16 cellular contexts compared by ENCODE assay signal in the genomic region with DNA sequence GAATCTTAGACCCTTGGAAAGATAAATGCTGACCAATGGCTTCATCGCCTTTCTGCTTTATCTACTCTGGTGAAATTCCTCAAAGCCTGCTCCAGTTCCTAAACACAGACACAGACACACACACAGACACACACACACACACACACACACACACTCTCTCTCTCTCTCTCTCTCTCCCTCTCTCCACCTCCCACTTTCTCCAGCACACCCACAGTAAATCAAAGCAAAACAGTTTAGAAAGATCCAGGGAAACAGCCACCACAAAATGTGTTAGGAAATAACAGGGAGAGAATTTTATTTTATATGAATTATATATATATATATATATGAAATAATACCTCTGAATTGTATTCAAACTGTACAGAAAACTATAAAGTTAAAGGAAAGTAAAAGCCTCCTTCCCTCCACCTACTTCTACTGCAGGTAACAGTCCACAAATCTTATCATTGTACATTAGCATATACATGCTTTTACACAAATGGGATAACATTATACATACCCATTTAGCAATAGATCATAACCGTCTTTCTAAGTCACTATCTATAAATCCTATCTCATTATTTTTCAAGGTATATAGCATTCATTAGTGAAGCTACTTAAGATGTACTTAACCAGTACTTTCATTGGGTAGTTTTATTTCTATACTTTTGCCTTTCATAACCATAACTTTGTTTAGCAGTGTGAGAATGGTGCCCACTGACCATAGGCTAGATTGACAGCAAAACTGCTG. TPM values are rescaled to one million over a fixed set of nuclear protein-coding genes. Genes with fewer than 3 reads are reported as not detected.
DNase-seq lines count a peak whose midpoint lies in the region; ATAC-seq, FAIRE-seq and TF ChIP-seq lines count a peak whose summit lies in the region.
"Had no signal": no experiment of that assay in that cellular context is flagged by ENCODE, and none has a peak within 500 bp of the region (broad histone marks: within the 10 kb centered on the region; RNA-seq: fewer than 3 reads in every experiment).

No MANE protein-coding gene starts in this region.

- H3K14ac ChIP-seq in H9 (ENCODE audit: insufficient read depth, low read length) (no peak overlapping the region), H1 (ENCODE audit: insufficient read length) (no peak overlapping the region)

- H3K4me3 ChIP-seq in A549: no peak overlapping the region
- H3K4me3 ChIP-seq in H1 (ENCODE audit: extremely low read depth in 1 of 4, insufficient read depth in 2 of 4, low read depth in 3 of 4, low read length in 4 of 4): no peak overlapping the region
- H3K4me3 ChIP-seq in parathyroid adenoma (ENCODE audit: low read depth, low read length): no peak overlapping the region

- TF ChIP-seq RAD21 in A549 (conservative IDR thresholded peaks at IDR 0.05 in 1 of 2, IDR thresholded peaks at IDR 0.05 in 1 of 2) (no peak), H1 (IDR thresholded peaks at IDR 0.05 in 1 of 2, conservative IDR thresholded peaks at IDR 0.05 in 1 of 2; ENCODE audit: low read depth in 2 of 2, low read length in 2 of 2) (no peak)

- H3K27me3 Mint-ChIP-seq in H9 (ENCODE audit: low read depth): no peaks in the 10 kb centered on the region
- H3K27me3 Mint-ChIP-seq: CD4-positive, alpha-beta memory T cell had no signal

- WGBS in A549 (ENCODE audit: missing lambda C conversion rate): 90% methylated on average over 2 of the region's 2 CpGs
- no CpG with 5 or more reads among the region's 2 CpGs for WGBS in H9 (ENCODE audit: extremely low coverage, insufficient read length, low lambda C conversion rate)
- 82% methylated on average over 2 of the region's 2 CpGs; no CpG with 5 or more reads in 1 of the 2 experiments for WGBS in H1 (ENCODE audit: extremely low coverage in 1 of 2, insufficient coverage in 1 of 2, insufficient read length in 1 of 2, insufficient replicate concordance in 2 of 2, low coverage in 1 of 2, low lambda C conversion rate in 2 of 2, missing lambda C conversion rate in 1 of 2), 2 experiments

- H2BK120ac ChIP-seq in H9 (ENCODE audit: low read depth, low read length, poor library complexity, severe bottlenecking) (no peak overlapping the region), H1 (replicated peaks; ENCODE audit: low read depth, low read length) (no peak overlapping the region)

- H4K20me1 ChIP-seq in H9 (ENCODE audit: control insufficient read depth, insufficient read depth, insufficient read length) (no peaks in the 10 kb centered on the region), H1 (replicated peaks in 1 of 2; ENCODE audit: control insufficient read depth in 1 of 2, insufficient read depth in 2 of 2, low read length in 2 of 2) (peaks cover 0 to 2% of the 10 kb centered on the region in 2 experiments)

- peaks cover 4% of the 10 kb centered on the region; the same call in 1 of the 2 replicates for H3K79me2 ChIP-seq in H9 (ENCODE audit: insufficient read depth, low read length)
- peaks cover 0 to 57% of the 10 kb centered on the region in 2 experiments; a peak in 2 of 4 replicates for H3K79me2 ChIP-seq in H1 (ENCODE audit: control insufficient read depth in 1 of 2, insufficient read depth in 2 of 2, low read length in 2 of 2)
- peaks cover 4% of the 10 kb centered on the region for H3K79me2 ChIP-seq in parathyroid adenoma

- H3K9me3 ChIP-seq in A549 (no peaks in the 10 kb centered on the region), H9 (ENCODE audit: control insufficient read depth, low read depth, low read length) (no peaks in the 10 kb centered on the region), H1 (ENCODE audit: insufficient read depth in 2 of 2, low read depth in 1 of 2, low read length in 1 of 2) (no peaks in the 10 kb centered on the region), parathyroid adenoma (ENCODE audit: control insufficient read depth, low read length) (no peaks in the 10 kb centered on the region)

- peaks cover 0 to 3% of the 10 kb centered on the region in 2 experiments; a peak in 1 of 5 replicates for H3K9me3 Mint-ChIP-seq in H9
- H3K9me3 Mint-ChIP-seq: HFFc6 had no signal

- H4K8ac ChIP-seq in H9 (replicated peaks; ENCODE audit: insufficient read length, low read depth, low read length) (no peak overlapping the region), H1 (ENCODE audit: extremely low read depth, insufficient read depth, low read length) (no peak overlapping the region)

- no peak overlapping the region for H3K23ac ChIP-seq in H9 (ENCODE audit: insufficient read length, low read depth, low read length)
- H3K23ac ChIP-seq in H1 (ENCODE audit: insufficient read length): no peak overlapping the region

- H3K56ac ChIP-seq in H9 (ENCODE audit: insufficient read length, low read depth, low read length) (no peak overlapping the region), H1 (replicated peaks; ENCODE audit: insufficient read length, low read depth, low read length) (no peak overlapping the region)

- no peak overlapping the region for H4K5ac ChIP-seq in H9 (ENCODE audit: insufficient read length, low read depth, low read length)
- H4K5ac ChIP-seq in H1 (ENCODE audit: insufficient read length, low read depth, low read length): no peak overlapping the region

- DNase-seq in A549 (ENCODE audit: low read depth in 1 of 2, low spot score in 1 of 2): no peak
- DNase-seq in H9: no peak
- DNase-seq in H1 (ENCODE audit: low read depth in 1 of 2, low spot score in 2 of 2): no peak
- no peak for DNase-seq in DMS 273 (lab: John Stamatoyannopoulos, UW; ENCODE audit: unreplicated experiment)
- no peak for DNase-seq in HUDEP-2 (lab: John Stamatoyannopoulos, UW; ENCODE audit: unreplicated experiment in 76 of 76)
- no peak for DNase-seq in substantia nigra (lab: John Stamatoyannopoulos, UW)
- DNase-seq: CD4-positive, alpha-beta memory T cell; HFFc6; NCI-H187; NCI-H2107; NCI-H2227 treated with DMSO at 0.1 percent for 48 hours; NCI-H510A treated with DMSO at 0.1 percent for 48 hours; Right ventricle myocardium superior had no signal

- POLR2A ChIA-PET in A549 (lab: Yijun Ruan, JAX): no interaction called here
- POLR2A ChIA-PET in H1 (lab: Charles Lee; ENCODE audit: partially characterized antibody): no interaction called here

- H3K4me1 Mint-ChIP-seq in H9: peaks cover 18 to 21% of the 10 kb centered on the region in 2 experiments

- H3K4ac ChIP-seq in H9 (ENCODE audit: low read depth, low read length) (no peak overlapping the region), H1 (replicated peaks; ENCODE audit: insufficient read length, low read depth, low read length) (no peak overlapping the region)

- CTCF ChIA-PET in A549 (lab: Yijun Ruan, JAX) (interaction anchor here (0.6 to 1.3 kb wide), 5 partner anchors 25 to 49 kb away, joined by 3 to 5 read pairs (median 3); no protein-coding TSS in a partner anchor), H1 (lab: Charles Lee; ENCODE audit: partially characterized antibody) (interaction anchor here (0.6 to 2.1 kb wide), 6 partner anchors 10 to 242 kb away, joined by 3 to 8 read pairs (median 4); no protein-coding TSS in a partner anchor)

- H3K36me3 ChIP-seq in H1 (ENCODE audit: control insufficient read depth in 2 of 4, insufficient read depth in 4 of 4, low read length in 3 of 4) (no peaks in the 10 kb centered on the region), parathyroid adenoma (ENCODE audit: control insufficient read depth, insufficient read depth, low read length) (no peaks in the 10 kb centered on the region)

- no peak overlapping the region; a peak in 1 of 5 replicates for H3K4me3 Mint-ChIP-seq in H9
- H3K4me3 Mint-ChIP-seq: CD4-positive, alpha-beta memory T cell; HFFc6 had no signal

- no peak overlapping the region for H3T11ph ChIP-seq in H9 (ENCODE audit: low read length)

- H3K27me3 ChIP-seq in H9 (ENCODE audit: insufficient read depth, low read length): no peaks in the 10 kb centered on the region
- no peaks in the 10 kb centered on the region for H3K27me3 ChIP-seq in H1 (replicated peaks in 1 of 4; ENCODE audit: control insufficient read depth in 3 of 4, extremely low read depth in 1 of 4, insufficient read depth in 3 of 4, low read length in 3 of 4)
- H3K27me3 ChIP-seq in parathyroid adenoma (ENCODE audit: control insufficient read depth, insufficient read depth, low read length): no peaks in the 10 kb centered on the region

- H2BK12ac ChIP-seq in H9 (ENCODE audit: insufficient read length, low read depth, low read length): no peak overlapping the region
- H2BK12ac ChIP-seq in H1 (ENCODE audit: low read depth, low read length): no peak overlapping the region

- no peak overlapping the region for H3K18ac ChIP-seq in H9 (ENCODE audit: insufficient read length, low read depth, low read length)
- no peak overlapping the region for H3K18ac ChIP-seq in H1 (ENCODE audit: extremely low read depth, low read length)

- H2BK15ac ChIP-seq in H9 (ENCODE audit: low read depth, low read length) (no peak overlapping the region), H1 (ENCODE audit: low read length) (no peak overlapping the region)

- no peak overlapping the region for H2BK20ac ChIP-seq in H9 (ENCODE audit: low read depth, low read length, poor library complexity, severe bottlenecking)
- H2BK20ac ChIP-seq in H1 (ENCODE audit: low read length): no peak overlapping the region

- H2AK5ac ChIP-seq in H9 (ENCODE audit: insufficient read length, low read length): no peak overlapping the region
- H2AK5ac ChIP-seq in H1 (ENCODE audit: low read depth, low read length): no peak overlapping the region

- H4K91ac ChIP-seq in H9 (ENCODE audit: insufficient read length, low read depth, low read length) (no peak overlapping the region), H1 (replicated peaks; ENCODE audit: insufficient read length, low read length) (no peak overlapping the region)

- peak overlapping the region in 2 of 3 experiments; percentile 22; a peak in 3 of 7 replicates for H3K27ac Mint-ChIP-seq in H9
- H3K27ac Mint-ChIP-seq: HFFc6 had no signal

- no peak for ATAC-seq in A549

- H3K9ac ChIP-seq in H9 (ENCODE audit: extremely low read depth, insufficient read length, low read length) (no peak overlapping the region), H1 (replicated peaks in 1 of 4; ENCODE audit: extremely low read depth in 1 of 4, low read depth in 3 of 4, low read length in 3 of 4) (no peak overlapping the region), parathyroid adenoma (no peak overlapping the region)
- H3K9ac ChIP-seq: KMS-11 had no signal

- TF ChIP-seq EP300 in A549 (IDR thresholded peaks at IDR 0.05): no peak
- no peak for TF ChIP-seq EP300 in H1 (IDR thresholded peaks at IDR 0.05; ENCODE audit: borderline replicate concordance in 1 of 2, low read depth in 2 of 2, low read length in 2 of 2)

- FAIRE-seq in A549 (lab: Jason Lieb, UNC): no peak
- no peak for FAIRE-seq in H1 (lab: Jason Lieb, UNC)
- FAIRE-seq: GM12892 had no signal

- no peak overlapping the region for H3K27ac ChIP-seq in A549
- no peak overlapping the region for H3K27ac ChIP-seq in H9 (ENCODE audit: insufficient read length, low read depth, low read length)
- no peak overlapping the region for H3K27ac ChIP-seq in H1 (ENCODE audit: low read depth, low read length)
- no peak overlapping the region for H3K27ac ChIP-seq in parathyroid adenoma
- no peak overlapping the region for H3K27ac ChIP-seq in substantia nigra (ENCODE audit: low read depth, low read length, poor library complexity, severe bottlenecking)
- H3K27ac ChIP-seq: KMS-11 had no signal

- no peak for TF ChIP-seq CTCF in A549 (IDR thresholded peaks at IDR 0.05)
- TF ChIP-seq CTCF in H9 (conservative IDR thresholded peaks at IDR 0.05): no peak
- no peak for TF ChIP-seq CTCF in H1 (IDR thresholded peaks at IDR 0.05; ENCODE audit: control extremely low read depth in 1 of 3, insufficient read depth in 1 of 3, low read depth in 1 of 3, low read length in 3 of 3)
- TF ChIP-seq CTCF in parathyroid adenoma (IDR thresholded peaks at IDR 0.05): no peak

- no peak for TF ChIP-seq POLR2A in A549 (IDR thresholded peaks at IDR 0.05; ENCODE audit: low read length)
- no peak for TF ChIP-seq POLR2A in H1 (IDR thresholded peaks at IDR 0.05; ENCODE audit: control extremely low read depth in 1 of 2, low read depth in 2 of 2, low read length in 2 of 2)

- no peak overlapping the region for H2BK5ac ChIP-seq in H9 (ENCODE audit: insufficient read length, low read length)
- H2BK5ac ChIP-seq in H1 (ENCODE audit: low read depth, low read length): no peak overlapping the region

- H2AFZ ChIP-seq in H9 (ENCODE audit: low read length) (no peak overlapping the region), H1 (ENCODE audit: low read length) (no peak overlapping the region), parathyroid adenoma (peak overlapping the region; percentile 27)

- H3K79me1 ChIP-seq in H9 (ENCODE audit: insufficient read depth, low read depth, low read length, poor library complexity, severe bottlenecking) (no peaks in the 10 kb centered on the region), H1 (ENCODE audit: low read depth, low read length) (peaks cover 9% of the 10 kb centered on the region)

- peaks cover 11 to 20% (median 19%) of the 10 kb centered on the region in 3 experiments; a peak in 5 of 7 replicates for H3K36me3 Mint-ChIP-seq in H9 (ENCODE audit: insufficient read depth in 1 of 3, low read depth in 3 of 3)

- H3K4me1 ChIP-seq in A549 (peaks cover 18% of the 10 kb centered on the region), H9 (ENCODE audit: insufficient read depth, low read length) (peaks cover 2% of the 10 kb centered on the region; the same call in 1 of the 2 replicates), H1 (replicated peaks in 1 of 4; ENCODE audit: control insufficient read depth in 3 of 4, insufficient read depth in 4 of 4, low read length in 3 of 4) (peaks cover 0 to 14% (median 7%) of the 10 kb centered on the region in 4 experiments; a peak in 3 of 7 replicates), parathyroid adenoma (peaks cover 30% of the 10 kb centered on the region)

- H3K23me2 ChIP-seq in H9 (ENCODE audit: insufficient read length, low read depth, low read length, poor library complexity, severe bottlenecking): no peaks in the 10 kb centered on the region
- H3K23me2 ChIP-seq in H1 (ENCODE audit: low read depth, low read length): no peaks in the 10 kb centered on the region; the same call in 1 of the 2 replicates

- H3K4me2 ChIP-seq in A549 (peak overlapping the region; percentile 59; the same call in 2 of the 3 replicates), H9 (ENCODE audit: insufficient read depth, insufficient read length, low read length) (no peak overlapping the region), H1 (ENCODE audit: insufficient read depth in 1 of 2, low read depth in 2 of 2, low read length in 2 of 2) (peak overlapping the region; percentile 6 to 31; a peak in 3 of 4 replicates), parathyroid adenoma (ENCODE audit: low read length) (no peak overlapping the region)

RNA-seq across cellular contexts. Expression of a gene that starts 38.5 kb away (rescaled TPM):
- polyA plus RNA-seq in A549 (2011; rRNA removed) (7.9 and 8.0 TPM in 2 replicates), A549 (2017; fragmentation: RNase III; extraction: RNeasy Plus Mini Kit Qiagen cat#74134 plus additional on column Dnase treatment) (5.0 to 6.4 TPM (median 6.1 TPM) in 3 replicates), H1 (2011; rRNA removed) (5.7 and 7.5 TPM in 2 replicates)
- 1.5 and 2.0 TPM in 2 replicates for polyA plus RNA-seq in A549 (2012; cell fraction: cytosol; rRNA removed)
- polyA plus RNA-seq in A549 (2012; cell fraction: nucleus; rRNA removed): 1.3 and 1.4 TPM in 2 replicates
- polyA minus RNA-seq in A549 (2011; rRNA and poly(A)+ RNA removed): 4.2 and 6.0 TPM in 2 replicates
- total RNA-seq in H9 (2021): 21.0 and 21.8 TPM in 2 replicates
- total RNA-seq in H1 (2021; fragmentation: NEBNext Ultra II Directional; extraction: Animal tissue kit (Norgen Biotek cat#: 25700)): 28.4 and 31.9 TPM in 2 replicates
- 9.8 TPM for polyA plus RNA-seq in H1 (2011; cell fraction: cytosol; rRNA removed)
- 10.7 TPM for polyA plus RNA-seq in H1 (2011; cell fraction: nucleus; rRNA removed)
- polyA plus RNA-seq in H1 (2012, experiment 1 of 2): 15.4 to 24.4 TPM (median 17.9 TPM) in 4 replicates
- 13.0 TPM for polyA plus RNA-seq in H1 (2012, experiment 2 of 2)
- 14.0 TPM for polyA plus RNA-seq in H1 (2013, experiment 1 of 2)
- polyA plus RNA-seq in H1 (2013, experiment 2 of 2): 13.2 TPM
- 14.5 and 20.8 TPM in 2 replicates for polyA minus RNA-seq in H1 (2011; rRNA and poly(A)+ RNA removed)
- polyA minus RNA-seq in H1 (2011; cell fraction: cytosol; rRNA and poly(A)+ RNA removed): 11.8 TPM
- 18.4 TPM for polyA minus RNA-seq in H1 (2011; cell fraction: nucleus; rRNA and poly(A)+ RNA removed)

Comparison
In these comparisons a context has a peak if more than half of its experiments do, and no peak if none do; other contexts are left out.
1. H3K4me2 ChIP-seq: peak in A549 (single experiment) and H1 (2 of 2); none in H9 (single experiment) and parathyroid adenoma (single experiment).